ENCODE assay signal across 8 cellular contexts in genomic region chr19:6674868-6675305, GRCh38. TPM values are rescaled to one million over a fixed set of nuclear protein-coding genes. Genes with fewer than 3 reads are reported as not detected.
DNase-seq lines count a peak whose midpoint lies in the region; ATAC-seq and TF ChIP-seq lines count a peak whose summit lies in the region.

No MANE protein-coding gene starts in this region.

- H3K36me3 ChIP-seq in iPS-20b (ENCODE audit: insufficient read depth, low read depth, low read length) (no peaks in the 10 kb centered on the region), Caco-2 (ENCODE audit: control insufficient read depth, insufficient read depth, low read length) (no peaks in the 10 kb centered on the region)

- peak overlapping the region; percentile 68; the same call in 1 of the 2 replicates for H3K9ac ChIP-seq in iPS-20b (ENCODE audit: low read depth, low read length)

- peak; percentile 27 for TF ChIP-seq POLR2A in GM15510 (IDR thresholded peaks at IDR 0.05; ENCODE audit: borderline replicate concordance, extremely low read depth, insufficient read length)

- no TSS peak for BruUV-seq in Caco-2 (replicated peaks; lab: Mats Ljungman, UMichigan)

- H3K27me3 Mint-ChIP-seq in Caco-2 (ENCODE audit: insufficient read depth, unreplicated experiment): peaks cover 3% of the 10 kb centered on the region

- peaks cover 12 to 14% of the 10 kb centered on the region in 2 donors for H3K9me3 Mint-ChIP-seq in activated naive CD4-positive, alpha-beta T cell treated with anti-CD3 and anti-CD28 coated beads, Interleukin-2, amount 50 U/mL, for 72 hours
- no peaks in the 10 kb centered on the region for H3K9me3 Mint-ChIP-seq in Caco-2 (ENCODE audit: unreplicated experiment)

- H3K4me1 ChIP-seq in iPS-20b (ENCODE audit: insufficient read depth, low read length) (peaks cover 9% of the 10 kb centered on the region; the same call in 1 of the 2 replicates), Caco-2 (no peaks in the 10 kb centered on the region)

- peak; percentile 72 for DNase-seq in SW480 (ENCODE audit: low spot score)
- DNase-seq in activated naive CD4-positive, alpha-beta T cell treated with anti-CD3 and anti-CD28 coated beads, Interleukin-2, amount 50 U/mL, for 72 hours (ENCODE audit: low spot score in 2 of 2): peak; percentile 86 to 92
- DNase-seq in stimulated activated CD4-positive, alpha-beta T cell treated with anti-CD3 and anti-CD28 coated beads, TNF-alpha, amount 100 ng/mL, for 1 hour (ENCODE audit: low read depth in 3 of 3, low spot score in 1 of 3): peak; percentile 74 to 82 (median 78)
- no peak for DNase-seq in Caco-2
- DNase-seq in DMS153 treated with DMSO at 0.1 percent for 48 hours (lab: John Stamatoyannopoulos, UW; ENCODE audit: unreplicated experiment): no peak

- POLR2A ChIA-PET in Caco-2 (lab: Charles Lee): no interaction called here

- no peak for TF ChIP-seq CTCF in Caco-2 (IDR thresholded peaks at IDR 0.05; ENCODE audit: insufficient read depth in 1 of 2, low read depth in 1 of 2, low read length in 1 of 2, severe bottlenecking in 1 of 2, unreplicated experiment in 1 of 2)

- peak overlapping the region; percentile 81 to 94 for H3K27ac Mint-ChIP-seq in activated naive CD4-positive, alpha-beta T cell treated with anti-CD3 and anti-CD28 coated beads, Interleukin-2, amount 50 U/mL, for 72 hours
- H3K27ac Mint-ChIP-seq in Caco-2 (ENCODE audit: unreplicated experiment): no peak overlapping the region

- no peaks in the 10 kb centered on the region for H3K4me1 Mint-ChIP-seq in Caco-2 (ENCODE audit: low read depth, unreplicated experiment)

- H3K9me3 ChIP-seq in iPS-20b (ENCODE audit: insufficient read depth, low read depth, low read length) (no peaks in the 10 kb centered on the region), Caco-2 (no peaks in the 10 kb centered on the region)

- intact Hi-C loops in Caco-2 (cut with micrococcal nuclease; ENCODE audit: unreplicated experiment): no loop called here

- H3K27me3 ChIP-seq in iPS-20b (ENCODE audit: insufficient read depth, low read length): no peaks in the 10 kb centered on the region
- H3K27me3 ChIP-seq in Caco-2 (replicated peaks; ENCODE audit: control insufficient read depth, insufficient read depth, low read length): no peaks in the 10 kb centered on the region

- ATAC-seq in HG03159 (IDR thresholded peaks at IDR 0.05; ENCODE audit: unreplicated experiment): peak; percentile 51
- ATAC-seq in activated naive CD4-positive, alpha-beta T cell treated with anti-CD3 and anti-CD28 coated beads, Interleukin-2, amount 50 U/mL, for 72 hours: peak; percentile 52 to 65

- peak overlapping the region; percentile 16 for H3K27ac ChIP-seq in iPS-20b (ENCODE audit: low read length)

- H3K4me3 Mint-ChIP-seq in Caco-2 (ENCODE audit: unreplicated experiment): no peak overlapping the region

- CTCF ChIA-PET in Caco-2 (lab: Charles Lee): no interaction called here

- peak overlapping the region; percentile 39; the same call in 1 of the 2 replicates for H3K4me3 ChIP-seq in iPS-20b (ENCODE audit: low read length)
- no peak overlapping the region for H3K4me3 ChIP-seq in Caco-2 (ENCODE audit: low read depth, low read length)

- peaks cover 4 to 17% of the 10 kb centered on the region in 2 donors for H3K36me3 Mint-ChIP-seq in activated naive CD4-positive, alpha-beta T cell treated with anti-CD3 and anti-CD28 coated beads, Interleukin-2, amount 50 U/mL, for 72 hours
- H3K36me3 Mint-ChIP-seq in Caco-2 (ENCODE audit: insufficient read depth, unreplicated experiment): no peaks in the 10 kb centered on the region

RNA-seq across cellular contexts. Expression of gene TNFSF14, which starts 4.9 kb away (rescaled TPM):
- total RNA-seq in activated naive CD4-positive, alpha-beta T cell treated with anti-CD3 and anti-CD28 coated beads, Interleukin-2, amount 50 U/mL, for 72 hours: 10 to 100 TPM; 24.9 to 25.3 TPM
- not detected in 2 replicates for total RNA-seq in Caco-2 (2022)

RNA-seq across cellular contexts. Expression of gene C3, which starts 45.6 kb away (rescaled TPM):
- total RNA-seq in activated naive CD4-positive, alpha-beta T cell treated with anti-CD3 and anti-CD28 coated beads, Interleukin-2, amount 50 U/mL, for 72 hours: under 1 TPM; 0.54 to 0.84 TPM
- total RNA-seq in Caco-2 (2022): 19.3 and 21.7 TPM in 2 replicates

Comparison
In these comparisons a context has a peak if more than half of its experiments do, and no peak if none do; other contexts are left out.
1. DNase-seq: peak in SW480 (single experiment), activated naive CD4-positive, alpha-beta T cell treated with anti-CD3 and anti-CD28 coated beads, Interleukin-2, amount 50 U/mL, for 72 hours (2 of 2) and stimulated activated CD4-positive, alpha-beta T cell treated with anti-CD3 and anti-CD28 coated beads, TNF-alpha, amount 100 ng/mL, for 1 hour (3 of 3); none in Caco-2 (0 of 2) and DMS153 treated with DMSO at 0.1 percent for 48 hours (single experiment).
2. RNA of gene TNFSF14, which starts 4.9 kb away (total RNA-seq): 24.9 to 25.3 TPM in activated naive CD4-positive, alpha-beta T cell treated with anti-CD3 and anti-CD28 coated beads, Interleukin-2, amount 50 U/mL, for 72 hours; not detected in Caco-2; every median in the first group is over 10 times any median in the second.
3. RNA of gene C3, which starts 45.6 kb away (total RNA-seq): 19.3 to 21.7 TPM in Caco-2; 0.54 to 0.84 TPM in activated naive CD4-positive, alpha-beta T cell treated with anti-CD3 and anti-CD28 coated beads, Interleukin-2, amount 50 U/mL, for 72 hours; every median in the first group is over 10 times any median in the second.